Comparison of ENCODE assay signal across 1 cellular context in the genomic region with DNA sequence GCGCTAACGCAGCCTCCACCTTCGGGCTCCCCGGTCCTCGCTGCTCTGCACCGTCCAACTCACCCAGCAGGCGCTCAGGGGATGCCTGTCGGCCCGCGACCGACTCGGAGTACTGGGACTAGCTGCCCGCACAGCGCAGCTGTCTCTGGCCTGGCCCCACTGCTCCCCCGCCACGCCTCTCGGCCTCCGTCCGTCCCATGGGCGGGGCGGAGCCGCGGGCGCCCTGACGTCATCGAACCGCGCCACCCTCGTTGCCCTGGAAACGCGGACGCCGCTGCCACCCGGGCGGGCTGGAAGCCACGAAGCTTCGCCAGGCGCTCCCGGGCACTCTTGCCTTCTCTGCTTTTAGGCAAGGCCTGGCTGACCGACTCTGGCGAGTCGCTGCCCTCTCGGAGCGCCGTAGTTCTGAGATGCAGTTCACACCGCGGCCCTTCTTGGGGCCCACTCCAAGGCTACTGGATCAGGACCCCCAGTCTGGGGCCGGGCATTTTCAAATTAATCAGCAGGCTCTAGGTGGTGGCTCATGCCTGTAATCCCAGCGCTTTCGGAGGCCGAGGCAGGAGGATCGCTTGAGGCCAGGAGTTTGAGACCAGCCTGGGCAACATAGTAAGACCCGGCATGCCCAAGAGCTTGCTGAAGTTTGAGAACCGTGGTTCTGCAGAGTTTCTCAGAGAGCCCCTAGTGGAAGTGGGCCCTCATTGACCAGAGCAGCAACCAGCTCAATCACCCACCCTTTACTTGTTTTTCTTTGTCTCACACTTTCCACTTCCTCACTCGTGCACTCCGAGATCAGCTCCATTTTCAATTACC.
TF ChIP-seq lines count a peak whose summit lies in the region.

No MANE protein-coding gene starts in this region.

TF ChIP-seq in HepG2, 621 proteins besides CTCF, POLR2A, EP300 and RAD21 (continued from another document and continues in another):
- TF ChIP-seq, protein P1, sequence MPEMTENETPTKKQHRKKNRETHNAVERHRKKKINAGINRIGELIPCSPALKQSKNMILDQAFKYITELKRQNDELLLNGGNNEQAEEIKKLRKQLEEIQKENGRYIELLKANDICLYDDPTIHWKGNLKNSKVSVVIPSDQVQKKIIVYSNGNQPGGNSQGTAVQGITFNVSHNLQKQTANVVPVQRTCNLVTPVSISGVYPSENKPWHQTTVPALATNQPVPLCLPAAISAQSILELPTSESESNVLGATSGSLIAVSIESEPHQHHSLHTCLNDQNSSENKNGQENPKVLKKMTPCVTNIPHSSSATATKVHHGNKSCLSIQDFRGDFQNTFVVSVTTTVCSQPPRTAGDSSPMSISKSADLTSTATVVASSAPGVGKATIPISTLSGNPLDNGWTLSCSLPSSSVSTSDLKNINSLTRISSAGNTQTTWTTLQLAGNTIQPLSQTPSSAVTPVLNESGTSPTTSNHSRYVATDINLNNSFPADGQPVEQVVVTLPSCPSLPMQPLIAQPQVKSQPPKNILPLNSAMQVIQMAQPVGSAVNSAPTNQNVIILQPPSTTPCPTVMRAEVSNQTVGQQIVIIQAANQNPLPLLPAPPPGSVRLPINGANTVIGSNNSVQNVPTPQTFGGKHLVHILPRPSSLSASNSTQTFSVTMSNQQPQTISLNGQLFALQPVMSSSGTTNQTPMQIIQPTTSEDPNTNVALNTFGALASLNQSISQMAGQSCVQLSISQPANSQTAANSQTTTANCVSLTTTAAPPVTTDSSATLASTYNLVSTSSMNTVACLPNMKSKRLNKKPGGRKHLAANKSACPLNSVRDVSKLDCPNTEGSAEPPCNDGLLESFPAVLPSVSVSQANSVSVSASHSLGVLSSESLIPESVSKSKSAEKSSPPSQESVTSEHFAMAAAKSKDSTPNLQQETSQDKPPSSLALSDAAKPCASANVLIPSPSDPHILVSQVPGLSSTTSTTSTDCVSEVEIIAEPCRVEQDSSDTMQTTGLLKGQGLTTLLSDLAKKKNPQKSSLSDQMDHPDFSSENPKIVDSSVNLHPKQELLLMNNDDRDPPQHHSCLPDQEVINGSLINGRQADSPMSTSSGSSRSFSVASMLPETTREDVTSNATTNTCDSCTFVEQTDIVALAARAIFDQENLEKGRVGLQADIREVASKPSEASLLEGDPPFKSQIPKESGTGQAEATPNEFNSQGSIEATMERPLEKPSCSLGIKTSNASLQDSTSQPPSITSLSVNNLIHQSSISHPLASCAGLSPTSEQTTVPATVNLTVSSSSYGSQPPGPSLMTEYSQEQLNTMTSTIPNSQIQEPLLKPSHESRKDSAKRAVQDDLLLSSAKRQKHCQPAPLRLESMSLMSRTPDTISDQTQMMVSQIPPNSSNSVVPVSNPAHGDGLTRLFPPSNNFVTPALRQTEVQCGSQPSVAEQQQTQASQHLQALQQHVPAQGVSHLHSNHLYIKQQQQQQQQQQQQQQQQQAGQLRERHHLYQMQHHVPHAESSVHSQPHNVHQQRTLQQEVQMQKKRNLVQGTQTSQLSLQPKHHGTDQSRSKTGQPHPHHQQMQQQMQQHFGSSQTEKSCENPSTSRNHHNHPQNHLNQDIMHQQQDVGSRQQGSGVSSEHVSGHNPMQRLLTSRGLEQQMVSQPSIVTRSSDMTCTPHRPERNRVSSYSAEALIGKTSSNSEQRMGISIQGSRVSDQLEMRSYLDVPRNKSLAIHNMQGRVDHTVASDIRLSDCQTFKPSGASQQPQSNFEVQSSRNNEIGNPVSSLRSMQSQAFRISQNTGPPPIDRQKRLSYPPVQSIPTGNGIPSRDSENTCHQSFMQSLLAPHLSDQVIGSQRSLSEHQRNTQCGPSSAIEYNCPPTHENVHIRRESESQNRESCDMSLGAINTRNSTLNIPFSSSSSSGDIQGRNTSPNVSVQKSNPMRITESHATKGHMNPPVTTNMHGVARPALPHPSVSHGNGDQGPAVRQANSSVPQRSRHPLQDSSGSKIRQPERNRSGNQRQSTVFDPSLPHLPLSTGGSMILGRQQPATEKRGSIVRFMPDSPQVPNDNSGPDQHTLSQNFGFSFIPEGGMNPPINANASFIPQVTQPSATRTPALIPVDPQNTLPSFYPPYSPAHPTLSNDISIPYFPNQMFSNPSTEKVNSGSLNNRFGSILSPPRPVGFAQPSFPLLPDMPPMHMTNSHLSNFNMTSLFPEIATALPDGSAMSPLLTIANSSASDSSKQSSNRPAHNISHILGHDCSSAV (CRISPR knock-in tag; IDR thresholded peaks at IDR 0.05; ENCODE audit: borderline replicate concordance) = no peak
- TF ChIP-seq ZNF260 (CRISPR knock-in tag; IDR thresholded peaks at IDR 0.05; ENCODE audit: borderline replicate concordance, low read depth) (no peak), ZNF605 (CRISPR knock-in tag; IDR thresholded peaks at IDR 0.05) (peak; percentile 82), SMARCE1 (IDR thresholded peaks at IDR 0.05; ENCODE audit: borderline replicate concordance) (no peak), CENPX (CRISPR knock-in tag; IDR thresholded peaks at IDR 0.05) (no peak), ZNF629 (CRISPR knock-in tag; conservative IDR thresholded peaks at IDR 0.05) (no peak), ZMYM4 (CRISPR knock-in tag; IDR thresholded peaks at IDR 0.05) (peak; percentile 72; the same call in 1 of the 2 replicates), RNF219 (CRISPR knock-in tag; IDR thresholded peaks at IDR 0.05) (no peak), ZNF883 (CRISPR knock-in tag; IDR thresholded peaks at IDR 0.05; ENCODE audit: not compliant biosample characterization) (peak; percentile 86), SNAI1 (CRISPR knock-in tag; IDR thresholded peaks at IDR 0.05; ENCODE audit: borderline replicate concordance) (peak; percentile 80; the same call in 1 of the 2 replicates), USF2 (IDR thresholded peaks at IDR 0.05; ENCODE audit: low read depth, low read length) (no peak), USF2 (CRISPR knock-in tag; IDR thresholded peaks at IDR 0.05; ENCODE audit: borderline replicate concordance) (no peak), ATAD3A (CRISPR knock-in tag; IDR thresholded peaks at IDR 0.05) (no peak), SMARCC2 (IDR thresholded peaks at IDR 0.05) (no peak), CHD2 (IDR thresholded peaks at IDR 0.05; ENCODE audit: low read depth, low read length) (no peak), ZBTB8A (CRISPR knock-in tag; IDR thresholded peaks at IDR 0.05; ENCODE audit: borderline replicate concordance, low read depth) (no peak; the same call in 1 of the 2 replicates), NFE2L2 (IDR thresholded peaks at IDR 0.05; ENCODE audit: low read length) (no peak), PHF8 (CRISPR knock-in tag; IDR thresholded peaks at IDR 0.05) (peak; percentile 90), FOXK2 (IDR thresholded peaks at IDR 0.05) (no peak), KAT2B (IDR thresholded peaks at IDR 0.05; ENCODE audit: borderline replicate concordance, low read depth, low read length) (no peak), ERF (CRISPR knock-in tag; IDR thresholded peaks at IDR 0.05) (peak; percentile 67; the same call in 1 of the 2 replicates), EED (CRISPR knock-in tag; IDR thresholded peaks at IDR 0.05) (0 out of 2 replicates have a peak, but pooled peaks have one; percentile 66), NFAT5 (CRISPR knock-in tag; IDR thresholded peaks at IDR 0.05) (no peak), HMGA1 (CRISPR knock-in tag; conservative IDR thresholded peaks at IDR 0.05) (no peak), KMT2A (CRISPR knock-in tag; IDR thresholded peaks at IDR 0.05) (peak; percentile 71; the same call in 1 of the 2 replicates)
- TF ChIP-seq, protein P2, sequence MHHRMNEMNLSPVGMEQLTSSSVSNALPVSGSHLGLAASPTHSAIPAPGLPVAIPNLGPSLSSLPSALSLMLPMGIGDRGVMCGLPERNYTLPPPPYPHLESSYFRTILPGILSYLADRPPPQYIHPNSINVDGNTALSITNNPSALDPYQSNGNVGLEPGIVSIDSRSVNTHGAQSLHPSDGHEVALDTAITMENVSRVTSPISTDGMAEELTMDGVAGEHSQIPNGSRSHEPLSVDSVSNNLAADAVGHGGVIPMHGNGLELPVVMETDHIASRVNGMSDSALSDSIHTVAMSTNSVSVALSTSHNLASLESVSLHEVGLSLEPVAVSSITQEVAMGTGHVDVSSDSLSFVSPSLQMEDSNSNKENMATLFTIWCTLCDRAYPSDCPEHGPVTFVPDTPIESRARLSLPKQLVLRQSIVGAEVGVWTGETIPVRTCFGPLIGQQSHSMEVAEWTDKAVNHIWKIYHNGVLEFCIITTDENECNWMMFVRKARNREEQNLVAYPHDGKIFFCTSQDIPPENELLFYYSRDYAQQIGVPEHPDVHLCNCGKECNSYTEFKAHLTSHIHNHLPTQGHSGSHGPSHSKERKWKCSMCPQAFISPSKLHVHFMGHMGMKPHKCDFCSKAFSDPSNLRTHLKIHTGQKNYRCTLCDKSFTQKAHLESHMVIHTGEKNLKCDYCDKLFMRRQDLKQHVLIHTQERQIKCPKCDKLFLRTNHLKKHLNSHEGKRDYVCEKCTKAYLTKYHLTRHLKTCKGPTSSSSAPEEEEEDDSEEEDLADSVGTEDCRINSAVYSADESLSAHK (CRISPR knock-in tag; IDR thresholded peaks at IDR 0.05; ENCODE audit: borderline replicate concordance) = no peak
